In the genomic region with DNA sequence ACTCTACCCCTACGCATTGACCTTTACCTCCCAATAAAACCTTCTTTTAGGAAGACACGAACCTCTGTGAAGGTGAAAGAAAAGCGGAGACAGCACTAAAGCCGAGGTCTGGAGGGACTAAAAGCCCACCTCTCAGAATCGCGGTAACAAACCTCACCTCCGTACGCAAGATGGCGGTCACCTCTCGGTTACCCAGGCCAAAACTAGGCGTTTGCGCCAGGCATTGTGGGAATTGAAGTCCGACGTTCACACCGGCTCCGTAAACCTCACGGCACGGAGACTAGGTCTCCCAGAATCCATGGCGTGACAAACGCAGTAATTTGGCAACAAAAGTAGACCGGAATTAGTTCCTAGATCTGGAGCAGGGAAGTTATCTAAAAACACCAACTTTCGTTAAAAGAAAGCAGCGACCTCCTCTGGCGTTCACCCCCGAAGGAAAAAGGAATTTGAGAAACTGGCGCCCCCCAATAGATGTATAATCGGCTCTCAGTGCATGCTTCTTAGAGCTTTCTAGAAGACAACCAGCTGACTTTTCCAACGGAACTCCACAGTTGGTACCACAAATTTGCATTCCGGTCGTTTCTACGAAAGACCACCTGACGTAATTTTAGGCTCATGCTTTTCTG, we compare ENCODE assay signal across 8 cellular contexts. TPM values are rescaled to one million over a fixed set of nuclear protein-coding genes. Genes with fewer than 3 reads are reported as not detected.
DNase-seq lines count a peak whose midpoint lies in the region; ATAC-seq and TF ChIP-seq lines count a peak whose summit lies in the region.

A gene (minus strand): TSS at position 175 of the 626 bp plus-strand sequence. CDS start 1,768 bp downstream, outside the sequence.

- TF ChIP-seq CTCF in left lung (IDR thresholded peaks at IDR 0.05), result no peak

- peaks cover 10 to 48% of the 10 kb centered on the region in 2 donors for H3K4me1 ChIP-seq in left lung

- ATAC-seq in GM19397 (IDR thresholded peaks at IDR 0.05; ENCODE audit: unreplicated experiment), result peak; percentile 97
- ATAC-seq in HG03571 (IDR thresholded peaks at IDR 0.05; ENCODE audit: unreplicated experiment), result peak; percentile 94
- ATAC-seq in left lung, result peak; percentile 100

- H3K27me3 ChIP-seq in left lung, result no peaks in the 10 kb centered on the region

- no peaks in the 10 kb centered on the region for H3K9me3 ChIP-seq in left lung

- H3K4me3 ChIP-seq in left lung, result peak within 1 kb of the TSS; percentile 66 to 82

- DNase-seq in CD1c-positive myeloid dendritic cell (ENCODE audit: extremely low spot score), result peak; percentile 98
- DNase-seq in NCI-H774 (lab: John Stamatoyannopoulos, UW), result peak; percentile 85
- DNase-seq in activated CD4-positive, alpha-beta T cell treated with anti-CD3 and anti-CD28 coated beads, Interleukin-2, amount 50 U/mL, for 4 hours, result peak; percentile 87
- peak; percentile 99 for DNase-seq in dermis blood vessel endothelial cell
- peak; percentile 93 to 97 for DNase-seq in left lung
- peak; percentile 78 to 81 for DNase-seq in stimulated activated CD4-positive, alpha-beta T cell treated with anti-CD3 and anti-CD28 coated beads, Interleukin-2, amount 100 ng/mL, for 48 hours

- intact Hi-C loops in left lung (cut with DNase I), result no loop called here

- H3K27ac ChIP-seq in left lung, result peak within 1 kb of the TSS; percentile 96

- peaks cover 0 to 15% of the 10 kb centered on the region in 2 donors for H3K36me3 ChIP-seq in left lung

RNA-seq across cellular contexts. Expression of the gene that starts here (rescaled TPM):
- total RNA-seq in dermis blood vessel endothelial cell (98.7 and 99.7 TPM in 2 replicates), left lung (100 to 1,000 TPM; 121 to 123 TPM)

Comparison
In these comparisons a context has a peak if more than half of its experiments do, and no peak if none do; other contexts are left out.
1. Peak in every context shown above with its lines: DNase-seq, ATAC-seq, H3K4me3 ChIP-seq and H3K27ac ChIP-seq.